Comparison of ENCODE assay signal across 8 cellular contexts in genomic region chr12:8681129-8681902, GRCh38. TPM values are rescaled to one million over a fixed set of nuclear protein-coding genes. Genes with fewer than 3 reads are reported as not detected.
A peak's percentile ranks its signal among the peaks of the same experiment; 100 is the strongest.
DNase-seq lines count a peak whose midpoint lies in the region; ATAC-seq, FAIRE-seq and TF ChIP-seq lines count a peak whose summit lies in the region.

No MANE protein-coding gene starts in this region.

- TF ChIP-seq POLR2A in esophagus squamous epithelium (IDR thresholded peaks at IDR 0.05) (no peak), ovary (IDR thresholded peaks at IDR 0.05) (no peak)

- no peaks in the 10 kb centered on the region for H3K36me3 ChIP-seq in NT2/D1 (ENCODE audit: insufficient read depth, insufficient read length, low read length)
- no peaks in the 10 kb centered on the region for H3K36me3 ChIP-seq in esophagus squamous epithelium
- no peaks in the 10 kb centered on the region for H3K36me3 ChIP-seq in pancreas
- H3K36me3 ChIP-seq in ovary = no peaks in the 10 kb centered on the region

- TF ChIP-seq CTCF in esophagus squamous epithelium (IDR thresholded peaks at IDR 0.05) (no peak), pancreas (IDR thresholded peaks at IDR 0.05) (no peak), ovary (IDR thresholded peaks at IDR 0.05) (no peak)

- H3K9ac ChIP-seq in NT2/D1 (ENCODE audit: insufficient read length, low read depth) = no peak overlapping the region

- H3K27me3 ChIP-seq in NT2/D1 (ENCODE audit: insufficient read depth, insufficient read length) (no peaks in the 10 kb centered on the region), esophagus squamous epithelium (no peaks in the 10 kb centered on the region), pancreas (no peaks in the 10 kb centered on the region), ovary (no peaks in the 10 kb centered on the region)

- H3K4me3 ChIP-seq in NT2/D1 (ENCODE audit: insufficient read length, low read depth) (peak overlapping the region; percentile 3), esophagus squamous epithelium (peak overlapping the region in 1 of 4 donors; percentile 41), pancreas (no peak overlapping the region), ovary (no peak overlapping the region)

- 30 to 37% methylated on average over 11 of the region's 11 CpGs for WGBS in esophagus squamous epithelium, 2 donors
- WGBS in pancreas, 2 donors = 20 to 23% methylated on average over 11 of the region's 11 CpGs
- 25 to 27% (median 27%) methylated on average over 11 of the region's 11 CpGs for WGBS in ovary, 3 donors

- H3K9me3 ChIP-seq in NT2/D1 (ENCODE audit: insufficient read depth, low read length) (no peaks in the 10 kb centered on the region), esophagus squamous epithelium (no peaks in the 10 kb centered on the region), pancreas (no peaks in the 10 kb centered on the region), ovary (no peaks in the 10 kb centered on the region)

- FAIRE-seq in pancreas (lab: Jason Lieb, UNC) = no peak

- peak; percentile 29 for DNase-seq in EL
- DNase-seq in NT2/D1 (ENCODE audit: low read depth, low spot score) = no peak
- DNase-seq in esophagus squamous epithelium (lab: John Stamatoyannopoulos, UW) = no peak
- no peak for DNase-seq in pancreas
- no peak for DNase-seq in HUDEP-2 (lab: John Stamatoyannopoulos, UW; ENCODE audit: unreplicated experiment in 76 of 76)
- DNase-seq in ovary = no peak
- DNase-seq in foreskin melanocyte = no peak

- intact Hi-C loops in esophagus squamous epithelium (cut with DNase I) = loop anchor here (10.0 kb wide), 2 partner anchors 213 to 363 kb away; no protein-coding TSS in a partner anchor
- intact Hi-C loops in pancreas (cut with DNase I) = loop anchor here in 2 of 3 donors (5.0 to 10.0 kb wide), 2 partner anchors 181 to 213 kb away; no protein-coding TSS in a partner anchor
- intact Hi-C loops in ovary (cut with DNase I) = loop anchor here in 3 of 4 donors (2.0 to 10.0 kb wide), 4 partner anchors 141 to 211 kb away; partner anchors contain the start of gene A2ML1 (in 3 of the 3)

- H3K27ac ChIP-seq in esophagus squamous epithelium = peak overlapping the region; percentile 9 to 68 (median 30)
- no peak overlapping the region for H3K27ac ChIP-seq in pancreas
- no peak overlapping the region for H3K27ac ChIP-seq in ovary

- TF ChIP-seq EP300 in ovary (IDR thresholded peaks at IDR 0.05) = no peak

- no peaks in the 10 kb centered on the region for H3K4me1 ChIP-seq in NT2/D1 (ENCODE audit: insufficient read depth, insufficient read length)
- peaks cover 0 to 22% (median 3%) of the 10 kb centered on the region in 3 donors for H3K4me1 ChIP-seq in esophagus squamous epithelium
- peaks cover 0 to 4% (median 0%) of the 10 kb centered on the region in 3 donors for H3K4me1 ChIP-seq in pancreas
- no peaks in the 10 kb centered on the region for H3K4me1 ChIP-seq in ovary (ENCODE audit: insufficient read depth)

- ATAC-seq in pancreas (peak; percentile 51 to 68 (median 59)), HG02981 (IDR thresholded peaks at IDR 0.05; ENCODE audit: unreplicated experiment) (no peak)

RNA-seq across cellular contexts. Expression of gene RIMKLB, which starts 16.5 kb away (rescaled TPM):
- total RNA-seq in esophagus squamous epithelium = 10 to 100 TPM in 3 of 4 donors, 1 to 10 TPM in 1; 8.0 to 37.8 (median 15.0) TPM
- 10 to 100 TPM in 1 of 6 donors, 1 to 10 TPM in 5; 5.1 to 12.4 (median 8.4) TPM for total RNA-seq in pancreas
- polyA plus RNA-seq in pancreas = 10 to 100 TPM; 32.9 to 46.2 TPM
- total RNA-seq in ovary = 100 to 1,000 TPM in 1 of 7 donors, 10 to 100 TPM in 6; 32.3 to 118 (median 42.6) TPM
- polyA plus RNA-seq in ovary = 10 to 100 TPM; 36.0 to 50.9 TPM

RNA-seq across cellular contexts. Expression of gene MFAP5, which starts 18.7 kb away (rescaled TPM):
- total RNA-seq in esophagus squamous epithelium (10 to 100 TPM in 2 of 4 donors, 1 to 10 TPM in 2; 1.2 to 51.7 (median 16.9) TPM), pancreas (10 to 100 TPM in 3 of 6 donors, 1 to 10 TPM in 1, under 1 TPM in 2; 0.19 to 14.7 (median 6.4) TPM), ovary (1 to 10 TPM in 2 of 7 donors, under 1 TPM in 3, not detected in 2; 0.35 to 7.5 (median 0.72) TPM)
- polyA plus RNA-seq in pancreas (1 to 10 TPM; 3.5 to 5.7 TPM), ovary (100 to 1,000 TPM in 1 of 2 donors, under 1 TPM in 1; 0.46 to 106 TPM)

Comparison
In these comparisons a context has a peak if more than half of its experiments do, and no peak if none do; other contexts are left out.
1. H3K27ac ChIP-seq: peak in esophagus squamous epithelium (4 of 4); none in pancreas (0 of 4) and ovary (0 of 2).